In genomic region chr19:40056505-40056904, GRCh38 we compare ENCODE assay signal across 8 cellular contexts. TPM values are rescaled to one million over a fixed set of nuclear protein-coding genes. Genes with fewer than 3 reads are reported as not detected.
A peak's percentile ranks its signal among the peaks of the same experiment; 100 is the strongest.
DNase-seq lines count a peak whose midpoint lies in the region; ATAC-seq and TF ChIP-seq lines count a peak whose summit lies in the region.

No MANE protein-coding gene starts in this region.

- H3K4me3 ChIP-seq in Panc1 (ENCODE audit: low read depth in 2 of 2, low read length in 2 of 2) (peak overlapping the region; percentile 36 to 50), epithelial cell of proximal tubule (ENCODE audit: low read depth, low read length) (peak overlapping the region; percentile 77), parathyroid adenoma (ENCODE audit: low read depth, low read length) (peak overlapping the region; percentile 89)

- H3K9ac ChIP-seq in ES-I3 (ENCODE audit: low read depth, low read length) (peak overlapping the region; percentile 89), parathyroid adenoma (no peak overlapping the region)

- no peaks in the 10 kb centered on the region for H3K79me2 ChIP-seq in parathyroid adenoma

- DNase-seq in Panc1 (ENCODE audit: low read depth, low spot score) = no peak
- DNase-seq in epithelial cell of proximal tubule (ENCODE audit: low read depth) = no peak
- DNase-seq in NCI-H345 (lab: John Stamatoyannopoulos, UW) = no peak
- no peak for DNase-seq in stimulated activated CD4-positive, alpha-beta T cell treated with anti-CD3 and anti-CD28 coated beads, Interleukin-2, amount 100 ng/mL, for 24 hours
- DNase-seq in NCI-H1436 (lab: John Stamatoyannopoulos, UW) = no peak

- H3K4me2 ChIP-seq in parathyroid adenoma (ENCODE audit: low read length) = peak overlapping the region; percentile 83

- peak overlapping the region; percentile 78 for H3K27ac ChIP-seq in Panc1 (ENCODE audit: low read length)
- no peak overlapping the region for H3K27ac ChIP-seq in parathyroid adenoma

- H3K4me1 ChIP-seq in ES-I3 (ENCODE audit: insufficient read depth, low read length) = no peaks in the 10 kb centered on the region
- H3K4me1 ChIP-seq in Panc1 (ENCODE audit: control insufficient read depth, insufficient read depth, low read length) = peaks cover 16% of the 10 kb centered on the region
- H3K4me1 ChIP-seq in parathyroid adenoma = no peaks in the 10 kb centered on the region

- in situ Hi-C loops in Panc1 (cut with HindIII; ENCODE audit: low pct_unique_long_range_greater_than_20kb, low sequenced_read_pairs) = loop anchor here (5.0 to 10.0 kb wide), 5 partner anchors 36 to 992 kb away; partner anchors contain the start of genes FBL and ZNF780A

- H3K9me3 ChIP-seq in ES-I3 (ENCODE audit: control insufficient read depth, insufficient read depth, low read length) (no peaks in the 10 kb centered on the region; the same call in 1 of the 2 replicates), Panc1 (ENCODE audit: control insufficient read depth, insufficient read depth, low read depth, low read length) (peaks cover 79% of the 10 kb centered on the region), parathyroid adenoma (ENCODE audit: control insufficient read depth, low read length) (no peaks in the 10 kb centered on the region)

- CTCF ChIA-PET in Panc1 (lab: Charles Lee) = interaction anchor here (0.7 to 2.0 kb wide), 5 partner anchors 17 to 326 kb away, joined by 3 to 10 read pairs (median 3); partner anchors contain the start of gene PSMC4

- POLR2A ChIA-PET in Panc1 (lab: Charles Lee) = interaction anchor here (1.0 to 4.5 kb wide), 7 partner anchors 10 to 621 kb away, joined by 3 to 27 read pairs (median 4); partner anchors contain the start of genes PSMC4, RPS16 and ZNF546

- TF ChIP-seq CTCF in Panc1 (IDR thresholded peaks at IDR 0.05) = no peak
- TF ChIP-seq CTCF in epithelial cell of proximal tubule (conservative IDR thresholded peaks at IDR 0.05; ENCODE audit: low read depth, low read length) = no peak
- TF ChIP-seq CTCF in parathyroid adenoma (IDR thresholded peaks at IDR 0.05) = no peak

- BruUV-seq in Panc1 (replicated peaks; lab: Mats Ljungman, UMichigan) = TSS peak; percentile 65

- intact Hi-C loops in Panc1 (cut with micrococcal nuclease; ENCODE audit: unreplicated experiment) = no loop called here

- no peak for ATAC-seq in Panc1
- ATAC-seq in HG03108 (IDR thresholded peaks at IDR 0.05; ENCODE audit: unreplicated experiment) = no peak

- H3K27me3 ChIP-seq in Panc1 (ENCODE audit: control insufficient read depth, insufficient read depth, low read length) (no peaks in the 10 kb centered on the region), parathyroid adenoma (ENCODE audit: control insufficient read depth, insufficient read depth, low read length) (no peaks in the 10 kb centered on the region)

- H2AFZ ChIP-seq in parathyroid adenoma = peak overlapping the region; percentile 80

- H3K36me3 ChIP-seq in ES-I3 (ENCODE audit: insufficient read depth, low read length) (no peaks in the 10 kb centered on the region), Panc1 (ENCODE audit: control insufficient read depth, insufficient read depth, low read length) (no peaks in the 10 kb centered on the region), parathyroid adenoma (ENCODE audit: control insufficient read depth, insufficient read depth, low read length) (no peaks in the 10 kb centered on the region)

RNA-seq across cellular contexts. Expression of gene ZNF780B, which starts 0.5 kb away (rescaled TPM):
- total RNA-seq in Panc1 (2021; ENCODE audit: unreplicated experiment) (237 TPM), epithelial cell of proximal tubule (5.6 and 21.4 TPM in 2 replicates)
- polyA plus RNA-seq in Panc1 (2012; ENCODE audit: insufficient read length) = 49.1 TPM

RNA-seq across cellular contexts. Expression of gene ZNF780A, which starts 34.2 kb away (rescaled TPM):
- total RNA-seq in Panc1 (2021; ENCODE audit: unreplicated experiment) (251 TPM), epithelial cell of proximal tubule (6.9 and 12.5 TPM in 2 replicates)
- 125 TPM for polyA plus RNA-seq in Panc1 (2012; ENCODE audit: insufficient read length)

RNA-seq across cellular contexts. Expression of gene ZNF546, which starts 59.6 kb away (rescaled TPM):
- total RNA-seq in Panc1 (2021; ENCODE audit: unreplicated experiment) (68.4 TPM), epithelial cell of proximal tubule (0.17 and 0.87 TPM in 2 replicates)
- 17.2 TPM for polyA plus RNA-seq in Panc1 (2012; ENCODE audit: insufficient read length)

Comparison
In these comparisons a context has a peak if more than half of its experiments do, and no peak if none do; other contexts are left out.
1. RNA of gene ZNF780B, which starts 0.5 kb away (total RNA-seq): 237 TPM in Panc1 (single experiment); 5.6 to 21.4 TPM in epithelial cell of proximal tubule; every median in the first group is over 10 times any median in the second.
2. RNA of gene ZNF780A, which starts 34.2 kb away (total RNA-seq): 251 TPM in Panc1 (single experiment); 6.9 to 12.5 TPM in epithelial cell of proximal tubule; every median in the first group is over 10 times any median in the second.
3. RNA of gene ZNF546, which starts 59.6 kb away (total RNA-seq): 68.4 TPM in Panc1 (single experiment); 0.17 to 0.87 TPM in epithelial cell of proximal tubule; every median in the first group is over 10 times any median in the second.
4. Peak in every context shown above with its lines, with median percentiles within 50 percentile points of each other: H3K4me3 ChIP-seq.